8 cellular contexts compared by ENCODE assay signal in the genomic region with DNA sequence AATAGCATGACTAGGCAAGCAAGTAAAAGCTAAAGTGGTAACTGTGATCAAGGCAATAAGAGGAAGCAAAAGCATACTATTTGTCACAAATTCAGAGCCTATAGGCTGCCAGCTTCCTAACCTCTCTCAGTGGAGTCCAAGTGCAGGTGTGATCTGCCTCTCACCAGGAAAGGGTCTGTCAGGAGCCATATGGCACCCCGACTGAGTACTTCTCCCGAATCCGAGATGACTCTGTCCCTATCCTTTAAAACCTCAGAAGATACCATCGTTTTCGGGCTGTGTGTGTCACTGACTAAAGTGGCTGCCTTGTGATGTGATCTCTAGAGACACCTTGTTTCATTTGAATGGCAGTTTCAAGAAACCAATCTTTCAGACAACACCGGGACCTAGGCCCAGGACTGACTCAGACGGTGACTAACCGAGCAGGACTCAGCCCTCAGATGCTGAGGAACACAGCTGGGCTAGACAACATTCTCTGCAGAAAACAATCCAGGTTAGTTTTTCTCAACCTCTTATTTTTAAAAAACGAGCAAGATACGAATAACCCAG.
DNase-seq lines count a peak whose midpoint lies in the region; ATAC-seq and TF ChIP-seq lines count a peak whose summit lies in the region.

No MANE protein-coding gene starts in this region.

- H3K4me2 ChIP-seq in DOHH2 (ENCODE audit: low read length) = peak overlapping the region; percentile 75

- no peaks in the 10 kb centered on the region for H3K27me3 Mint-ChIP-seq in activated T-helper 2 cell treated with anti-CD3 and anti-CD28 coated beads, Interferon-gamma antibody, Interleukin-2, Interleukin-4, amounts not matched to agents 10 μg/mL and 5 μg/mL and 100 μg/mL, durations not matched to agents 14 hours and 24 hours and 36 hours (ENCODE audit: low read depth)

- TF ChIP-seq CTCF in DOHH2 (IDR thresholded peaks at IDR 0.05; ENCODE audit: low read depth, low read length, poor library complexity, severe bottlenecking) (no peak), thyroid gland (IDR thresholded peaks at IDR 0.05) (no peak)

- peaks cover 52% of the 10 kb centered on the region for H3K36me3 ChIP-seq in DOHH2 (ENCODE audit: control insufficient read depth, low read length)
- H3K36me3 ChIP-seq in thyroid gland = no peaks in the 10 kb centered on the region

- no peak for TF ChIP-seq POLR2A in thyroid gland (IDR thresholded peaks at IDR 0.05)

- peak overlapping the region; percentile 47 for H3K4me3 ChIP-seq in DOHH2 (ENCODE audit: low read length)
- H3K4me3 ChIP-seq in thyroid gland (replicated peaks in 1 of 3) = no peak overlapping the region

- no peaks in the 10 kb centered on the region for H3K9me3 Mint-ChIP-seq in activated T-helper 2 cell treated with anti-CD3 and anti-CD28 coated beads, Interferon-gamma antibody, Interleukin-2, Interleukin-4, amounts not matched to agents 10 μg/mL and 5 μg/mL and 100 μg/mL, durations not matched to agents 14 hours and 24 hours and 36 hours

- H3K36me3 Mint-ChIP-seq in activated T-helper 2 cell treated with anti-CD3 and anti-CD28 coated beads, Interferon-gamma antibody, Interleukin-2, Interleukin-4, amounts not matched to agents 10 μg/mL and 5 μg/mL and 100 μg/mL, durations not matched to agents 14 hours and 24 hours and 36 hours (ENCODE audit: low read depth) = peaks cover 75% of the 10 kb centered on the region

- H3K27ac Mint-ChIP-seq in activated T-helper 2 cell treated with anti-CD3 and anti-CD28 coated beads, Interferon-gamma antibody, Interleukin-2, Interleukin-4, amounts not matched to agents 10 μg/mL and 5 μg/mL and 100 μg/mL, durations not matched to agents 14 hours and 24 hours and 36 hours = peak overlapping the region; percentile 87

- H3K9me2 ChIP-seq in DOHH2 (replicated peaks; ENCODE audit: control insufficient read depth, low read length) = no peaks in the 10 kb centered on the region

- WGBS in thyroid gland, 2 donors = 69 to 81% methylated on average over 10 of the region's 10 CpGs

- ATAC-seq in GM19467 (IDR thresholded peaks at IDR 0.05; ENCODE audit: unreplicated experiment) (peak; percentile 55), HG03025 (IDR thresholded peaks at IDR 0.05; ENCODE audit: low FRiP score, unreplicated experiment) (no peak)

- H3K27me3 ChIP-seq in DOHH2 (ENCODE audit: control insufficient read depth, low read length) = no peaks in the 10 kb centered on the region
- H3K27me3 ChIP-seq in thyroid gland = no peaks in the 10 kb centered on the region

- H3K4me1 ChIP-seq in DOHH2 (ENCODE audit: control insufficient read depth, low read length) = peaks cover 46% of the 10 kb centered on the region
- peaks cover 23 to 38% of the 10 kb centered on the region in 2 donors for H3K4me1 ChIP-seq in thyroid gland

- peaks cover 22% of the 10 kb centered on the region for H3F3A ChIP-seq in DOHH2 (ENCODE audit: control insufficient read depth, insufficient read depth)

- no peaks in the 10 kb centered on the region for H4K20me1 ChIP-seq in DOHH2 (ENCODE audit: control insufficient read depth, insufficient read depth, low read depth, low read length)

- H3K9me3 ChIP-seq in DOHH2 (ENCODE audit: control insufficient read depth, insufficient read depth, low read length) = no peaks in the 10 kb centered on the region
- H3K9me3 ChIP-seq in thyroid gland = no peaks in the 10 kb centered on the region

- peak overlapping the region; percentile 56 for H3K4me3 Mint-ChIP-seq in activated T-helper 2 cell treated with anti-CD3 and anti-CD28 coated beads, Interferon-gamma antibody, Interleukin-2, Interleukin-4, amounts not matched to agents 10 μg/mL and 5 μg/mL and 100 μg/mL, durations not matched to agents 14 hours and 24 hours and 36 hours (ENCODE audit: low read depth)

- no peaks in the 10 kb centered on the region for H3K79me2 ChIP-seq in DOHH2 (ENCODE audit: control insufficient read depth, low read length)

- POLR2A ChIA-PET in HEK293T (lab: Yijun Ruan, JAX) = no interaction called here

- H3K27ac ChIP-seq in DOHH2 (ENCODE audit: low read depth, low read length) (peak overlapping the region; percentile 58), thyroid gland (peak overlapping the region; percentile 12 to 68 (median 57))

- intact Hi-C loops in activated T-helper 2 cell treated with anti-CD3 and anti-CD28 coated beads, Interferon-gamma antibody, Interleukin-2, Interleukin-4, amounts not matched to agents 10 μg/mL and 5 μg/mL and 100 μg/mL, durations not matched to agents 14 hours and 24 hours and 36 hours (cut with micrococcal nuclease) = loop anchor here (1.0 to 2.0 kb wide), 3 partner anchors 17 to 45 kb away; no protein-coding TSS in a partner anchor
- intact Hi-C loops in thyroid gland (cut with DNase I) = loop anchor here (5.0 to 10.0 kb wide), 2 partner anchors 78 to 145 kb away; no protein-coding TSS in a partner anchor

- peaks cover 71% of the 10 kb centered on the region for H3K4me1 Mint-ChIP-seq in activated T-helper 2 cell treated with anti-CD3 and anti-CD28 coated beads, Interferon-gamma antibody, Interleukin-2, Interleukin-4, amounts not matched to agents 10 μg/mL and 5 μg/mL and 100 μg/mL, durations not matched to agents 14 hours and 24 hours and 36 hours (ENCODE audit: low read depth)

- DNase-seq in HT1080 (ENCODE audit: low read depth) = peak; percentile 88
- DNase-seq in activated T-helper 2 cell treated with anti-CD3 and anti-CD28 coated beads, Interferon-gamma antibody, Interleukin-2, Interleukin-4, amounts not matched to agents 10 μg/mL and 5 μg/mL and 100 μg/mL, durations not matched to agents 14 hours and 24 hours and 36 hours (ENCODE audit: low spot score) = peak; percentile 51
- DNase-seq in hepatic stellate cell (ENCODE audit: low spot score) = peak; percentile 80
- peak in 1 of 2 donors; percentile 26 for DNase-seq in thyroid gland
- no peak for DNase-seq in HEK293T (ENCODE audit: extremely low spot score)

- CTCF ChIA-PET in HEK293T (lab: Yijun Ruan, JAX) = no interaction called here

TF ChIP-seq in HEK293T, 16 proteins besides CTCF, POLR2A, EP300 and RAD21:
- TF ChIP-seq FOXA1 (IDR thresholded peaks at IDR 0.05) (no peak), LEF1 (IDR thresholded peaks at IDR 0.05; ENCODE audit: borderline replicate concordance) (no peak), TARDBP (IDR thresholded peaks at IDR 0.05) (no peak), HDGF (IDR thresholded peaks at IDR 0.05; ENCODE audit: borderline replicate concordance) (no peak), ZNF384 (IDR thresholded peaks at IDR 0.05) (no peak), FOXK2 (IDR thresholded peaks at IDR 0.05) (no peak), SUZ12 (IDR thresholded peaks at IDR 0.05) (no peak), ELF4 (IDR thresholded peaks at IDR 0.05) (no peak), SP1 (IDR thresholded peaks at IDR 0.05) (no peak), NFRKB (IDR thresholded peaks at IDR 0.05) (no peak), BHLHE40 (IDR thresholded peaks at IDR 0.05; ENCODE audit: borderline replicate concordance) (no peak), ARNT (IDR thresholded peaks at IDR 0.05) (no peak), FOXM1 (IDR thresholded peaks at IDR 0.05; ENCODE audit: borderline replicate concordance) (no peak), L3MBTL2 (conservative IDR thresholded peaks at IDR 0.05) (no peak), CTBP1 (IDR thresholded peaks at IDR 0.05; ENCODE audit: borderline replicate concordance) (no peak)
- TF ChIP-seq, protein P1, sequence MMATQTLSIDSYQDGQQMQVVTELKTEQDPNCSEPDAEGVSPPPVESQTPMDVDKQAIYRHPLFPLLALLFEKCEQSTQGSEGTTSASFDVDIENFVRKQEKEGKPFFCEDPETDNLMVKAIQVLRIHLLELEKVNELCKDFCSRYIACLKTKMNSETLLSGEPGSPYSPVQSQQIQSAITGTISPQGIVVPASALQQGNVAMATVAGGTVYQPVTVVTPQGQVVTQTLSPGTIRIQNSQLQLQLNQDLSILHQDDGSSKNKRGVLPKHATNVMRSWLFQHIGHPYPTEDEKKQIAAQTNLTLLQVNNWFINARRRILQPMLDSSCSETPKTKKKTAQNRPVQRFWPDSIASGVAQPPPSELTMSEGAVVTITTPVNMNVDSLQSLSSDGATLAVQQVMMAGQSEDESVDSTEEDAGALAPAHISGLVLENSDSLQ (IDR thresholded peaks at IDR 0.05) = no peak
